ENCODE assay signal across 8 cellular contexts in the genomic region with DNA sequence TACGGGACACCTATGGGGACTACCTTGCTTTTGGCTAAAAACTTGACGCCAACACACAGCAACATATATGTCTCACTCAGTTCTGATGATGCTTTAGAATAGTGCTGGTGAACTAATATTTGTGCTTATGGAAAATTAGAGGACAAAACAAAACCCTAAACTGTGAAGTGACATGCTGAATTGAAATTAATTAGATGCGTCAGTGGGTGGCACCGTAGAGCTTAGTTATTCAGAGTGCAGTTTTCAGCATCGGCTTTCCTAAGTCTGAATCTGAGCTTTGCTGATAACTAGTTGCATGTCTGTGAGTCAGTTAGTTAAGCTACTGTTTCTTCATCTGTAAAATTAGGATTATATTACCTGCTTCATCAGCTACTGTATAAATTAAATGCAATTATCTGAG.
DNase-seq lines count a peak whose midpoint lies in the region; ATAC-seq, FAIRE-seq and TF ChIP-seq lines count a peak whose summit lies in the region.

No MANE protein-coding gene starts in this region.

- peaks cover 12 to 18% of the 10 kb centered on the region in 2 donors for H3K9me3 Mint-ChIP-seq in stimulated activated naive CD8-positive, alpha-beta T cell treated with anti-CD3 and anti-CD28 coated beads, Interleukin-15, amount 100 ng/mL, for 72 hours

- H3K4me1 Mint-ChIP-seq in stimulated activated naive CD8-positive, alpha-beta T cell treated with anti-CD3 and anti-CD28 coated beads, Interleukin-15, amount 100 ng/mL, for 72 hours = no peaks in the 10 kb centered on the region

- peak; percentile 58 for DNase-seq in A172 (ENCODE audit: low spot score)
- peak; percentile 44 for DNase-seq in MV-4-11 (lab: John Stamatoyannopoulos, UW)
- peak; percentile 62 for DNase-seq in fibroblast of pulmonary artery (ENCODE audit: low read depth)
- DNase-seq in stimulated activated naive CD8-positive, alpha-beta T cell treated with anti-CD3 and anti-CD28 coated beads, Interleukin-15, amount 100 ng/mL, for 72 hours = no peak
- no peak for DNase-seq in central memory CD4-positive, alpha-beta T cell
- no peak for DNase-seq in HTR-8/SVneo (ENCODE audit: insufficient read length, low spot score)
- no peak for DNase-seq in DMS79 (lab: John Stamatoyannopoulos, UW)

- FAIRE-seq in HTR-8/SVneo (lab: Jason Lieb, UNC) = no peak

- ATAC-seq in GM18867 (IDR thresholded peaks at IDR 0.05; ENCODE audit: unreplicated experiment) = peak; percentile 78
- ATAC-seq in stimulated activated naive CD8-positive, alpha-beta T cell treated with anti-CD3 and anti-CD28 coated beads, Interleukin-15, amount 100 ng/mL, for 72 hours = no peak

- H3K27me3 Mint-ChIP-seq in stimulated activated naive CD8-positive, alpha-beta T cell treated with anti-CD3 and anti-CD28 coated beads, Interleukin-15, amount 100 ng/mL, for 72 hours = no peaks in the 10 kb centered on the region

- peak; percentile 37 for TF ChIP-seq CTCF in fibroblast of pulmonary artery (IDR thresholded peaks at IDR 0.05; ENCODE audit: low read length, missing control alignments)

- H3K27ac Mint-ChIP-seq in stimulated activated naive CD8-positive, alpha-beta T cell treated with anti-CD3 and anti-CD28 coated beads, Interleukin-15, amount 100 ng/mL, for 72 hours = no peak overlapping the region

- no peak overlapping the region for H3K4me3 Mint-ChIP-seq in stimulated activated naive CD8-positive, alpha-beta T cell treated with anti-CD3 and anti-CD28 coated beads, Interleukin-15, amount 100 ng/mL, for 72 hours

- no peak overlapping the region for H3K4me3 ChIP-seq in fibroblast of pulmonary artery (replicated peaks; ENCODE audit: low read depth, low read length)

Comparison
In these comparisons a context has a peak if more than half of its experiments do, and no peak if none do; other contexts are left out.
1. DNase-seq: peak in A172 (single experiment), MV-4-11 (single experiment) and fibroblast of pulmonary artery (single experiment); none in stimulated activated naive CD8-positive, alpha-beta T cell treated with anti-CD3 and anti-CD28 coated beads, Interleukin-15, amount 100 ng/mL, for 72 hours (0 of 2), central memory CD4-positive, alpha-beta T cell (single experiment), HTR-8/SVneo (single experiment) and DMS79 (single experiment).